In genomic region chr4:94548571-94548970, GRCh38 we compare ENCODE assay signal across 10 cellular contexts.
DNase-seq lines count a peak whose midpoint lies in the region; ATAC-seq and TF ChIP-seq lines count a peak whose summit lies in the region.
"Had no signal": no experiment of that assay in that cellular context is flagged by ENCODE, and none has a peak within 500 bp of the region (broad histone marks: within the 10 kb centered on the region; RNA-seq: fewer than 3 reads in every experiment).

No MANE protein-coding gene starts in this region.

- no peaks in the 10 kb centered on the region for H3K27me3 Mint-ChIP-seq in naive thymus-derived CD4-positive, alpha-beta T cell

- H3K4me2 ChIP-seq in PC-3 (ENCODE audit: low read length) = peak overlapping the region; percentile 69

- H3K36me3 ChIP-seq in PC-3 (ENCODE audit: low read depth, low read length) = no peaks in the 10 kb centered on the region
- no peaks in the 10 kb centered on the region for H3K36me3 ChIP-seq in naive thymus-derived CD4-positive, alpha-beta T cell (ENCODE audit: control insufficient read depth in 2 of 3, insufficient read depth in 3 of 3, low read length in 3 of 3)

- intact Hi-C loops in PC-3 (cut with micrococcal nuclease) = loop anchor here (5.0 kb wide), 2 partner anchors 49 to 96 kb away; partner anchors contain the start of gene PDLIM5
- intact Hi-C loops in naive thymus-derived CD4-positive, alpha-beta T cell (cut with micrococcal nuclease) = no loop called here

- BruUV-seq in PC-3 (replicated peaks; lab: Mats Ljungman, UMichigan) = no TSS peak

- peak overlapping the region; percentile 72 for H3K27ac ChIP-seq in PC-3 (ENCODE audit: low read length)
- no peak overlapping the region for H3K27ac ChIP-seq in naive thymus-derived CD4-positive, alpha-beta T cell (ENCODE audit: low read depth, low read length)

- H3K36me3 Mint-ChIP-seq in naive thymus-derived CD4-positive, alpha-beta T cell = peaks cover 0 to 30% (median 20%) of the 10 kb centered on the region in 5 donors

- no peaks in the 10 kb centered on the region for H4K20me1 ChIP-seq in PC-3 (ENCODE audit: low read length)

- POLR2A ChIA-PET in PC-3 (lab: Charles Lee; ENCODE audit: unreplicated experiment) = interaction anchor here (1.0 kb wide), 1 partner anchor 95 kb away, joined by 3 read pairs; no protein-coding TSS in a partner anchor
- POLR2A ChIA-PET in naive thymus-derived CD4-positive, alpha-beta T cell (lab: Charles Lee) = no interaction called here

- peak; percentile 81 for ATAC-seq in PC-3
- ATAC-seq in naive thymus-derived CD4-positive, alpha-beta T cell = peak; percentile 89
- ATAC-seq: activated T-cell treated with anti-CD3 and anti-CD28 coated beads, Interleukin-2, amount 50 U/mL, for 72 hours had no signal

- H3K27ac Mint-ChIP-seq in naive thymus-derived CD4-positive, alpha-beta T cell = no peak overlapping the region
- H3K27ac Mint-ChIP-seq: activated T-cell treated with anti-CD3 and anti-CD28 coated beads, Interleukin-2, amount 50 U/mL, for 72 hours had no signal

- H3K79me2 ChIP-seq in PC-3 (ENCODE audit: low read length) = peaks cover 49% of the 10 kb centered on the region

- no peaks in the 10 kb centered on the region for H3K27me3 ChIP-seq in PC-3 (ENCODE audit: low read length)
- H3K27me3 ChIP-seq in naive thymus-derived CD4-positive, alpha-beta T cell (ENCODE audit: control insufficient read depth in 2 of 2, insufficient read depth in 2 of 2, low read length in 2 of 2) = no peaks in the 10 kb centered on the region

- H3K9me2 ChIP-seq in PC-3 (replicated peaks; ENCODE audit: low read length) = no peaks in the 10 kb centered on the region

- no peak overlapping the region for H2AFZ ChIP-seq in PC-3 (ENCODE audit: low read length)

- H3F3A ChIP-seq in PC-3 (ENCODE audit: low read length, unreplicated experiment) = no peaks in the 10 kb centered on the region

- TF ChIP-seq POLR2A in erythroblast (IDR thresholded peaks at IDR 0.05; ENCODE audit: low read length) = no peak

- H3K9me3 ChIP-seq in PC-3 (ENCODE audit: low read length) = no peaks in the 10 kb centered on the region
- no peaks in the 10 kb centered on the region for H3K9me3 ChIP-seq in naive thymus-derived CD4-positive, alpha-beta T cell (ENCODE audit: control insufficient read depth in 2 of 3, low read length in 3 of 3)

- peaks cover 0 to 5% (median 1%) of the 10 kb centered on the region in 11 donors for H3K9me3 Mint-ChIP-seq in naive thymus-derived CD4-positive, alpha-beta T cell

- peak overlapping the region; percentile 15; the same call in 1 of the 2 replicates for H3K4me3 ChIP-seq in PC-3 (ENCODE audit: low read length)
- no peak overlapping the region for H3K4me3 ChIP-seq in naive thymus-derived CD4-positive, alpha-beta T cell (ENCODE audit: low read length)

- no peak overlapping the region for H3K4me3 Mint-ChIP-seq in naive thymus-derived CD4-positive, alpha-beta T cell
- H3K4me3 Mint-ChIP-seq: activated T-cell treated with anti-CD3 and anti-CD28 coated beads, Interleukin-2, amount 50 U/mL, for 72 hours had no signal

- DNase-seq in Daoy (ENCODE audit: low read depth) (peak; percentile 37), PC-3 (peak; percentile 86), erythroblast (lab: John Stamatoyannopoulos, UW) (peak; percentile 53 to 55), activated gamma-delta T cell treated with Interleukin-2 at 50 U/mL for 16 hours (no peak), activated gamma-delta T cell (lab: John Stamatoyannopoulos, UW) (no peak)
- DNase-seq in naive thymus-derived CD4-positive, alpha-beta T cell = no peak
- no peak for DNase-seq in stimulated activated CD4-positive, alpha-beta T cell treated with anti-CD3 and anti-CD28 coated beads, Interleukin-2, amount 100 ng/mL, for 24 hours
- no peak for DNase-seq in effector CD8-positive, alpha-beta T cell (lab: John Stamatoyannopoulos, UW)
- DNase-seq: activated T-cell treated with anti-CD3 and anti-CD28 coated beads, Interleukin-2, amount 50 U/mL, for 72 hours; NCI-H69 had no signal

- no peak for TF ChIP-seq CTCF in PC-3 (conservative IDR thresholded peaks at IDR 0.05; ENCODE audit: low read depth, low read length)

- no peak overlapping the region for H3K9ac ChIP-seq in PC-3 (ENCODE audit: low read length)

- peaks cover 0 to 10% (median 5%) of the 10 kb centered on the region in 7 donors for H3K4me1 Mint-ChIP-seq in naive thymus-derived CD4-positive, alpha-beta T cell

- CTCF ChIA-PET in PC-3 (lab: Charles Lee) = no interaction called here
- CTCF ChIA-PET in naive thymus-derived CD4-positive, alpha-beta T cell (lab: Charles Lee) = no interaction called here

- peaks cover 57% of the 10 kb centered on the region for H3K4me1 ChIP-seq in PC-3 (ENCODE audit: insufficient read depth, low read length)
- H3K4me1 ChIP-seq in naive thymus-derived CD4-positive, alpha-beta T cell (ENCODE audit: control insufficient read depth in 2 of 2, insufficient read depth in 2 of 2, low read length in 2 of 2) = no peaks in the 10 kb centered on the region

Comparison
In these comparisons a context has a peak if more than half of its experiments do, and no peak if none do; other contexts are left out.
1. DNase-seq: peak in Daoy (single experiment), PC-3 (single experiment) and erythroblast (2 of 2); none in naive thymus-derived CD4-positive, alpha-beta T cell (0 of 9), activated gamma-delta T cell treated with Interleukin-2 at 50 U/mL for 16 hours (single experiment), activated gamma-delta T cell (single experiment), stimulated activated CD4-positive, alpha-beta T cell treated with anti-CD3 and anti-CD28 coated beads, Interleukin-2, amount 100 ng/mL, for 24 hours (0 of 2) and effector CD8-positive, alpha-beta T cell (single experiment).